17 cellular contexts compared by ENCODE assay signal in the genomic region with DNA sequence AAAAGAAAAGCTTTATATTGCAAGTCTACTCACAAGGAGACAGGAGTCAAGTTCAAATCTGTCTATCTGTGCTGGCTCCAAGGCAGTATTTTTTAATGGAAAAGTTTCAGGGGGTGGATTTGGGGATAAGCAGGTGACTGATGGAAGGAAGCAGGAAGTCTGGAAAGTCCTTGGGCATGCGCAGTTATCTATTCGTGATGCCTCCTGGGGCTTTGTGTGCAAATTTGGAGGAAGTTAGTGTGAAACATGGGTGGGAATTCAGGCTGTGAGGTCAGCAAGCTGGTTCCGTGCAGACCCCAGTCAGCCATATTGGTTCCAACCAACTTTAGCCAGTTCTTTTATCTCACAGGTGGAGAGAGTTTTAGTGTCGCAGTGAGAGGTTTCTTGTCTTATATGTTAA.
A peak's percentile ranks its signal among the peaks of the same experiment; 100 is the strongest.
DNase-seq lines count a peak whose midpoint lies in the region; ATAC-seq, FAIRE-seq and TF ChIP-seq lines count a peak whose summit lies in the region.
"Had no signal": no experiment of that assay in that cellular context is flagged by ENCODE, and none has a peak within 500 bp of the region (broad histone marks: within the 10 kb centered on the region; RNA-seq: fewer than 3 reads in every experiment).

No MANE protein-coding gene starts in this region.

- no peak overlapping the region; the same call in 1 of the 2 replicates for H3K4me2 ChIP-seq in K562 (ENCODE audit: insufficient read depth, low read length)
- no peak overlapping the region for H3K4me2 ChIP-seq in mesendoderm (ENCODE audit: low read length)
- no peak overlapping the region for H3K4me2 ChIP-seq in trophoblast cell (ENCODE audit: low read length)
- no peak overlapping the region for H3K4me2 ChIP-seq in OCI-LY7 (ENCODE audit: low read length)
- H3K4me2 ChIP-seq: GM23338 had no signal

- no peak overlapping the region for H4K8ac ChIP-seq in mesendoderm (ENCODE audit: low read depth, low read length)
- H4K8ac ChIP-seq in trophoblast cell (ENCODE audit: low read depth, low read length) = no peak overlapping the region

- no peak overlapping the region for H3K4ac ChIP-seq in mesendoderm (ENCODE audit: low read depth, low read length)
- H3K4ac ChIP-seq in trophoblast cell (ENCODE audit: low read depth, low read length) = no peak overlapping the region

- no peak overlapping the region for H3K14ac ChIP-seq in trophoblast cell (ENCODE audit: low read length)

- H2BK15ac ChIP-seq in mesendoderm (replicated peaks; ENCODE audit: low read depth) = no peak overlapping the region

- H2AK5ac ChIP-seq in mesendoderm (ENCODE audit: low read length) (no peak overlapping the region), trophoblast cell (ENCODE audit: low read length) (no peak overlapping the region)

- TF ChIP-seq POLR2A in K562 (conservative IDR thresholded peaks at IDR 0.05) = no peak
- TF ChIP-seq POLR2A in H54 (IDR thresholded peaks at IDR 0.05; ENCODE audit: low read depth, low read length) = no peak

- in situ Hi-C loops in K562 (cut with MboI) = no loop called here

- H2AFZ ChIP-seq in K562 (ENCODE audit: low read depth, low read length) = peak overlapping the region; percentile 24; the same call in 1 of the 2 replicates
- H2AFZ ChIP-seq in trophoblast cell (ENCODE audit: insufficient read depth, low read length, poor library complexity) = no peak overlapping the region
- no peak overlapping the region for H2AFZ ChIP-seq in OCI-LY7 (ENCODE audit: low read length)
- H2AFZ ChIP-seq: GM23338 had no signal

- H4K91ac ChIP-seq in trophoblast cell (ENCODE audit: low read depth, low read length) = peak overlapping the region; percentile 33

- FAIRE-seq in K562 (lab: Jason Lieb, UNC) (no peak), H54 (lab: Jason Lieb, UNC) (no peak)
- FAIRE-seq: G401.6, GM12892 had no signal

- no peak for TF ChIP-seq RAD21 in K562 (CRISPR knock-in tag; conservative IDR thresholded peaks at IDR 0.05 in 1 of 2, IDR thresholded peaks at IDR 0.05 in 1 of 2)

- peak overlapping the region; percentile 68 for H2BK12ac ChIP-seq in trophoblast cell (ENCODE audit: low read length)

- H3K79me1 ChIP-seq in mesendoderm (ENCODE audit: low read length) (no peaks in the 10 kb centered on the region), trophoblast cell (ENCODE audit: low read length) (peaks cover 1% of the 10 kb centered on the region)

- 8% methylated on average over 4 of the region's 4 CpGs for WGBS in K562 (ENCODE audit: insufficient coverage, low coverage, missing lambda C conversion rate)
- WGBS in mesendoderm (ENCODE audit: extremely low coverage, insufficient coverage, low lambda C conversion rate) = no CpG with 5 or more reads among the region's 4 CpGs
- no CpG with 5 or more reads among the region's 4 CpGs for WGBS in trophoblast cell (ENCODE audit: extremely low coverage, insufficient coverage, insufficient read length)

- no peak for TF ChIP-seq EP300 in K562 (IDR thresholded peaks at IDR 0.05; ENCODE audit: low read length)

- H3K27me3 ChIP-seq in K562 (ENCODE audit: control insufficient read depth in 2 of 2, insufficient read depth in 2 of 2, low read length in 2 of 2) (peaks cover 6 to 20% of the 10 kb centered on the region in 2 experiments; a peak in 4 of 5 replicates), mesendoderm (ENCODE audit: insufficient read depth, low read length, poor library complexity) (no peaks in the 10 kb centered on the region), trophoblast cell (ENCODE audit: insufficient read depth, low read length) (no peaks in the 10 kb centered on the region)

- H3K27ac ChIP-seq in K562 (ENCODE audit: extremely low read depth, low read depth, low read length) (no peak overlapping the region), mesendoderm (ENCODE audit: low read depth, low read length) (no peak overlapping the region), trophoblast cell (ENCODE audit: low read depth, low read length) (no peak overlapping the region), OCI-LY7 (ENCODE audit: low read depth, low read length, poor library complexity, severe bottlenecking) (no peak overlapping the region)
- H3K27ac ChIP-seq: C4-2B had no signal

- intact Hi-C loops in K562 (cut with micrococcal nuclease) = loop anchor here (10.0 kb wide), 1 partner anchor 134 kb away; no protein-coding TSS in a partner anchor
- intact Hi-C loops in OCI-LY7 (cut with micrococcal nuclease; ENCODE audit: unreplicated experiment) = no loop called here

- CTCF ChIA-PET in K562 (lab: Yijun Ruan, JAX; ENCODE audit: low intra/inter-chr PET ratio) (no interaction called here), OCI-LY7 (lab: Charles Lee; ENCODE audit: unreplicated experiment) (no interaction called here)

- no peak overlapping the region for H4K5ac ChIP-seq in mesendoderm (ENCODE audit: low read length)

- no TSS peak for BruUV-seq in K562 (replicated peaks; lab: Mats Ljungman, UMichigan)
- no TSS peak for BruUV-seq in OCI-LY7 (replicated peaks; lab: Mats Ljungman, UMichigan)

- H4K12ac ChIP-seq in trophoblast cell (ENCODE audit: low read depth, low read length) = no peak overlapping the region

- H3K23ac ChIP-seq in mesendoderm (ENCODE audit: low read length) (no peak overlapping the region), trophoblast cell (ENCODE audit: low read length) (no peak overlapping the region)

- H3K9ac ChIP-seq in K562 (ENCODE audit: insufficient read depth in 1 of 2, low read depth in 2 of 2, low read length in 2 of 2) (no peak overlapping the region), mesendoderm (ENCODE audit: low read length) (no peak overlapping the region), trophoblast cell (ENCODE audit: low read length) (no peak overlapping the region)

- H3K36me3 ChIP-seq in K562 (ENCODE audit: control insufficient read depth, insufficient read depth, low read length) = no peaks in the 10 kb centered on the region
- H3K36me3 ChIP-seq in mesendoderm (ENCODE audit: control insufficient read depth, insufficient read depth, low read length) = no peaks in the 10 kb centered on the region
- no peaks in the 10 kb centered on the region for H3K36me3 ChIP-seq in trophoblast cell (ENCODE audit: control insufficient read depth in 1 of 2, insufficient read depth in 2 of 2, low read length in 2 of 2)
- H3K36me3 ChIP-seq in OCI-LY7 (ENCODE audit: insufficient read depth, low read length) = no peaks in the 10 kb centered on the region
- H3K36me3 ChIP-seq: HAP-1 had no signal

- POLR2A ChIA-PET in K562 (lab: Yijun Ruan, JAX) = interaction anchor here (1.2 kb wide), 1 partner anchor 33 kb away, joined by 3 read pairs; no protein-coding TSS in a partner anchor
- POLR2A ChIA-PET in OCI-LY7 (lab: Charles Lee) = no interaction called here

- H3K4me3 ChIP-seq in K562 (no peak overlapping the region), mesendoderm (ENCODE audit: low read length) (no peak overlapping the region), trophoblast cell (ENCODE audit: low read depth, low read length) (no peak overlapping the region), OCI-LY7 (ENCODE audit: low read depth, low read length, poor library complexity, severe bottlenecking) (no peak overlapping the region)
- H3K4me3 ChIP-seq: GM23338, HAP-1 had no signal

- DNase-seq in K562 (ENCODE audit: extremely low read depth in 1 of 4, low spot score in 3 of 4) = no peak
- peak; percentile 53 for DNase-seq in mesendoderm
- no peak for DNase-seq in trophoblast cell
- DNase-seq in OCI-LY7 (ENCODE audit: low spot score) = no peak
- no peak for DNase-seq in H54 (ENCODE audit: insufficient read length, low spot score)
- DNase-seq: Caco-2; CD4-positive, CD25-positive, alpha-beta regulatory T cell; CD8-positive, alpha-beta T cell; DMS153; DND-41; HFFc6 had no signal

- H3K9me3 ChIP-seq in K562 (replicated peaks; ENCODE audit: control insufficient read depth, insufficient read depth, low read depth, low read length) (no peaks in the 10 kb centered on the region), trophoblast cell (ENCODE audit: insufficient read depth, low read depth, low read length) (no peaks in the 10 kb centered on the region), OCI-LY7 (ENCODE audit: low read length) (no peaks in the 10 kb centered on the region)
- H3K9me3 ChIP-seq: Caco-2, HAP-1 had no signal

- no peaks in the 10 kb centered on the region for H3K9me2 ChIP-seq in OCI-LY7 (ENCODE audit: insufficient read depth, low read length)

- H3K4me1 ChIP-seq in K562 (replicated peaks in 1 of 2; ENCODE audit: control insufficient read depth in 2 of 2, insufficient read depth in 2 of 2, low read length in 2 of 2) = peaks cover 0 to 6% of the 10 kb centered on the region in 2 experiments; a peak in 1 of 5 replicates
- peaks cover 1% of the 10 kb centered on the region for H3K4me1 ChIP-seq in mesendoderm (ENCODE audit: control insufficient read depth, low read depth, low read length)
- peaks cover 6% of the 10 kb centered on the region in 2 experiments for H3K4me1 ChIP-seq in trophoblast cell (ENCODE audit: control insufficient read depth in 1 of 2, insufficient read depth in 2 of 2, low read length in 2 of 2)
- peaks cover 10% of the 10 kb centered on the region for H3K4me1 ChIP-seq in OCI-LY7 (ENCODE audit: insufficient read depth, low read length, poor library complexity, severe bottlenecking)
- H3K4me1 ChIP-seq: HAP-1 had no signal

- ATAC-seq in K562 (no peak), GM21423 (IDR thresholded peaks at IDR 0.05; ENCODE audit: unreplicated experiment) (no peak)
- ATAC-seq: CD8-positive, alpha-beta T cell; GM23338 had no signal

- no peaks in the 10 kb centered on the region for H3K9me1 ChIP-seq in K562 (ENCODE audit: control insufficient read depth, insufficient read depth, low read length)

- TF ChIP-seq CTCF in K562 (IDR thresholded peaks at IDR 0.05 in 2 of 3, conservative IDR thresholded peaks at IDR 0.05 in 1 of 3; ENCODE audit: insufficient read depth in 2 of 3, low read depth in 1 of 3, low read length in 3 of 3) = no peak
- no peak for TF ChIP-seq CTCF in OCI-LY7 (conservative IDR thresholded peaks at IDR 0.05; ENCODE audit: low read length)

- no peak overlapping the region for H2BK120ac ChIP-seq in mesendoderm (ENCODE audit: low read depth, low read length)
- peak overlapping the region; percentile 28 for H2BK120ac ChIP-seq in trophoblast cell (ENCODE audit: insufficient read depth, low read length, poor library complexity)

- no peaks in the 10 kb centered on the region for H3K79me2 ChIP-seq in K562 (ENCODE audit: control insufficient read depth, insufficient read depth, low read length)
- no peaks in the 10 kb centered on the region for H3K79me2 ChIP-seq in mesendoderm (ENCODE audit: control insufficient read depth, insufficient read depth, low read length)
- H3K79me2 ChIP-seq in trophoblast cell (ENCODE audit: control insufficient read depth, insufficient read depth, low read length, poor library complexity) = no peaks in the 10 kb centered on the region
- H3K79me2 ChIP-seq in OCI-LY7 (ENCODE audit: insufficient read depth, low read depth, low read length) = no peaks in the 10 kb centered on the region

- H2BK5ac ChIP-seq in mesendoderm (ENCODE audit: low read length) (no peak overlapping the region), trophoblast cell (ENCODE audit: low read depth, low read length, poor library complexity) (peak overlapping the region; percentile 20)

- H3K18ac ChIP-seq in mesendoderm (ENCODE audit: low read length) = no peak overlapping the region
- H3K18ac ChIP-seq in trophoblast cell (ENCODE audit: low read length) = no peak overlapping the region

- H3K56ac ChIP-seq in mesendoderm (ENCODE audit: low read length) = no peak overlapping the region

- H4K20me1 ChIP-seq in K562 (replicated peaks; ENCODE audit: control insufficient read depth, insufficient read depth, low read length) (no peaks in the 10 kb centered on the region), OCI-LY7 (ENCODE audit: insufficient read depth, low read length) (no peaks in the 10 kb centered on the region)
